In genomic region chr14:77707724-77708408, GRCh38 we compare ENCODE assay signal across 8 cellular contexts. TPM values are rescaled to one million over a fixed set of nuclear protein-coding genes. Genes with fewer than 3 reads are reported as not detected.
DNase-seq lines count a peak whose midpoint lies in the region; TF ChIP-seq lines count a peak whose summit lies in the region.

Gene ALKBH1 (minus strand): TSS chr14:77708023. CDS start chr14:77708004, 19 bp downstream.
Gene SLIRP (plus strand): TSS chr14:77708103. CDS start chr14:77708112, 9 bp downstream.

- H3K4me1 Mint-ChIP-seq in H9 (peaks cover 16 to 20% of the 10 kb centered on the region in 2 experiments), neural crest cell (peaks cover 39% of the 10 kb centered on the region)

- H4K5ac ChIP-seq in H9 (ENCODE audit: insufficient read length, low read depth, low read length): peak within 1 kb of the TSS; percentile 7

- peak within 1 kb of the TSS; percentile 84 to 98 for H3K4me3 ChIP-seq in foreskin fibroblast (ENCODE audit: low read depth in 1 of 2, low read length in 2 of 2)
- H3K4me3 ChIP-seq in stomach smooth muscle (ENCODE audit: low read length in 2 of 2): peak within 1 kb of the TSS; percentile 99 to 100

- H3K27ac Mint-ChIP-seq in H9: peak within 1 kb of the TSS; percentile 92 to 98 (median 95)
- peak within 1 kb of the TSS; percentile 98 for H3K27ac Mint-ChIP-seq in neural crest cell (ENCODE audit: unreplicated experiment)

- H3K36me3 Mint-ChIP-seq in H9 (ENCODE audit: insufficient read depth in 1 of 3, low read depth in 3 of 3) (peaks cover 27 to 48% (median 45%) of the 10 kb centered on the region in 3 experiments), neural crest cell (ENCODE audit: low read depth) (peaks cover 2% of the 10 kb centered on the region)

- H2BK5ac ChIP-seq in H9 (ENCODE audit: insufficient read length, low read length): no peak within 1 kb of the TSS

- H3K27me3 ChIP-seq in H9 (ENCODE audit: insufficient read depth, low read length): no peaks in the 10 kb centered on the region
- H3K27me3 ChIP-seq in stomach smooth muscle (ENCODE audit: control insufficient read depth in 1 of 2, insufficient read depth in 2 of 2, low read length in 2 of 2): no peaks in the 10 kb centered on the region

- in situ Hi-C loops in G401 (cut with HindIII; ENCODE audit: low sequenced_read_pairs): no loop called here

- no peaks in the 10 kb centered on the region for H3K9me3 ChIP-seq in H9 (ENCODE audit: control insufficient read depth, low read depth, low read length)
- H3K9me3 ChIP-seq in stomach smooth muscle (ENCODE audit: control insufficient read depth in 2 of 2, low read length in 2 of 2): no peaks in the 10 kb centered on the region

- no peaks in the 10 kb centered on the region for H3K9me3 Mint-ChIP-seq in H9
- no peaks in the 10 kb centered on the region for H3K9me3 Mint-ChIP-seq in neural crest cell

- H3K4me3 Mint-ChIP-seq in H9: peak within 1 kb of the TSS; percentile 84 to 97
- H3K4me3 Mint-ChIP-seq in neural crest cell: peak within 1 kb of the TSS; percentile 92

- H2BK15ac ChIP-seq in H9 (ENCODE audit: low read depth, low read length): no peak within 1 kb of the TSS

- DNase-seq in G401 (ENCODE audit: low spot score) (peak; percentile 91), H9 (peak; percentile 77), M059J (ENCODE audit: low read depth) (peak; percentile 84), foreskin fibroblast (peak; percentile 74 to 93), neural crest cell (ENCODE audit: low read depth, low spot score) (peak; percentile 78)
- peak; percentile 95 for DNase-seq in activated effector memory CD4-positive, alpha-beta T cell treated with anti-CD3 and anti-CD28 coated beads, Interleukin-2, amount 50 U/mL, for 16 hours

- peak; percentile 95 for TF ChIP-seq POLR2A in Raji (IDR thresholded peaks at IDR 0.05; ENCODE audit: insufficient read depth, low read depth, low read length)

- no peak within 1 kb of the TSS for H2AFZ ChIP-seq in H9 (ENCODE audit: low read length)

- H4K20me1 ChIP-seq in H9 (ENCODE audit: control insufficient read depth, insufficient read depth, insufficient read length): no peaks in the 10 kb centered on the region

- no peak within 1 kb of the TSS for H2BK12ac ChIP-seq in H9 (ENCODE audit: insufficient read length, low read depth, low read length)

- H3K27ac ChIP-seq in H9 (ENCODE audit: insufficient read length, low read depth, low read length) (peak within 1 kb of the TSS; percentile 6), stomach smooth muscle (ENCODE audit: low read length) (peak within 1 kb of the TSS; percentile 67)

- peak within 1 kb of the TSS; percentile 24 for H3K18ac ChIP-seq in H9 (ENCODE audit: insufficient read length, low read depth, low read length)

- no peak within 1 kb of the TSS for H4K8ac ChIP-seq in H9 (replicated peaks; ENCODE audit: insufficient read length, low read depth, low read length)

- peaks cover 7% of the 10 kb centered on the region for H3K79me1 ChIP-seq in H9 (ENCODE audit: insufficient read depth, low read depth, low read length, poor library complexity, severe bottlenecking)

- peaks cover 34% of the 10 kb centered on the region; the same call in 1 of the 2 replicates for H3K79me2 ChIP-seq in H9 (ENCODE audit: insufficient read depth, low read length)

- no peaks in the 10 kb centered on the region for H3K27me3 Mint-ChIP-seq in H9 (ENCODE audit: low read depth)
- no peaks in the 10 kb centered on the region for H3K27me3 Mint-ChIP-seq in neural crest cell (ENCODE audit: low read depth)

- H3K4me2 ChIP-seq in H9 (ENCODE audit: insufficient read depth, insufficient read length, low read length): peak within 1 kb of the TSS; percentile 71

- H3K56ac ChIP-seq in H9 (ENCODE audit: insufficient read length, low read depth, low read length): peak within 1 kb of the TSS; percentile 51

- no peak within 1 kb of the TSS for H3K23ac ChIP-seq in H9 (ENCODE audit: insufficient read length, low read depth, low read length)

- TF ChIP-seq CTCF in H9 (conservative IDR thresholded peaks at IDR 0.05) (no peak), foreskin fibroblast (IDR thresholded peaks at IDR 0.05; ENCODE audit: low read depth, low read length) (no peak), neural crest cell (conservative IDR thresholded peaks at IDR 0.05) (no peak)

- peak within 1 kb of the TSS; percentile 26 for H2AK5ac ChIP-seq in H9 (ENCODE audit: insufficient read length, low read length)

- peaks cover 5% of the 10 kb centered on the region for H3K23me2 ChIP-seq in H9 (ENCODE audit: insufficient read length, low read depth, low read length, poor library complexity, severe bottlenecking)

- H2BK120ac ChIP-seq in H9 (ENCODE audit: low read depth, low read length, poor library complexity, severe bottlenecking): no peak within 1 kb of the TSS

- H4K91ac ChIP-seq in H9 (ENCODE audit: insufficient read length, low read depth, low read length): no peak within 1 kb of the TSS

- peaks cover 14 to 23% of the 10 kb centered on the region in 2 donors for H3K36me3 ChIP-seq in stomach smooth muscle (ENCODE audit: control insufficient read depth in 2 of 2, insufficient read depth in 2 of 2, low read length in 2 of 2)

- H3K4me1 ChIP-seq in H9 (ENCODE audit: insufficient read depth, low read length) (no peaks in the 10 kb centered on the region), stomach smooth muscle (ENCODE audit: control insufficient read depth, insufficient read depth, low read length) (peaks cover 10% of the 10 kb centered on the region)

- H3K9ac ChIP-seq in H9 (ENCODE audit: extremely low read depth, insufficient read length, low read length): peak within 1 kb of the TSS; percentile 90
- peak within 1 kb of the TSS; percentile 68 to 94 for H3K9ac ChIP-seq in stomach smooth muscle (ENCODE audit: low read length in 2 of 2)

- H3K4ac ChIP-seq in H9 (ENCODE audit: low read depth, low read length): no peak within 1 kb of the TSS

- H2BK20ac ChIP-seq in H9 (ENCODE audit: low read depth, low read length, poor library complexity, severe bottlenecking): no peak within 1 kb of the TSS

- H3K14ac ChIP-seq in H9 (ENCODE audit: insufficient read depth, low read length): peak within 1 kb of the TSS; percentile 70

- WGBS in H9 (ENCODE audit: extremely low coverage, insufficient read length, low lambda C conversion rate): no CpG with 5 or more reads among the region's 49 CpGs

- no peak within 1 kb of the TSS for H3T11ph ChIP-seq in H9 (ENCODE audit: low read length)

RNA-seq across cellular contexts. Expression of gene ALKBH1, which starts in this region (rescaled TPM):
- 11.3 and 30.8 TPM in 2 replicates for total RNA-seq in G401 (2014; rRNA removed; shearing (Covaris generic))
- 17.4 and 18.7 TPM in 2 replicates for total RNA-seq in H9 (2021)
- 20.4 and 27.7 TPM in 2 replicates for total RNA-seq in M059J (2014; rRNA removed; shearing (Covaris generic))
- total RNA-seq in neural crest cell: 13.7 and 18.1 TPM in 2 replicates

RNA-seq across cellular contexts. Expression of gene SLIRP, which starts in this region (rescaled TPM):
- total RNA-seq in G401 (2014; rRNA removed; shearing (Covaris generic)): 400 and 448 TPM in 2 replicates
- total RNA-seq in H9 (2021): 337 TPM in 2 replicates
- 332 and 421 TPM in 2 replicates for total RNA-seq in M059J (2014; rRNA removed; shearing (Covaris generic))
- total RNA-seq in neural crest cell: 164 and 199 TPM in 2 replicates

Comparison
In these comparisons a context has a peak if more than half of its experiments do, and no peak if none do; other contexts are left out.
1. Peak in every context shown above with its lines: DNase-seq, H3K4me3 ChIP-seq and H3K27ac ChIP-seq.